ENCODE assay signal across 9 cellular contexts in the genomic region with DNA sequence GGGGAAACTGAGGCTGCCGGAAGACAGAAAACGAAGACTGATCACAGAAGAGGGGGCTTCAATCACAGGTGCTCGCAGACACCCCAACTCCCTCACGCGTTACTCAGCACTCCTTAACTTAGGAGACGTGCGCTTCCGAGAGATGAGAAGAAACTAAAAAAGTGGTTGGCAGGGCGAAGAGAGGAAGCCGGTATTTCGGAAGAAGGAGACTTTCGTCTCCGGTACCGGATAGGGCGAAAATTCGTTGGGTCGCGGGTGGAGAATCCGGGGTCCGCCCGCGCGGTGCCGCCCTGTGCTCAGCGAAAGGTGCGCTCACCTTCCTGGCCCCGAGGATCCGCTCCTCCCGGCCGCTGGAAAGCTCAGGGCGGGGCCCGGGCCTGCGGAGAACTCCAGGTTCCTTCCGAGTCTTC. TPM values are rescaled to one million over a fixed set of nuclear protein-coding genes. Genes with fewer than 3 reads are reported as not detected.
A peak's percentile ranks its signal among the peaks of the same experiment; 100 is the strongest.
DNase-seq lines count a peak whose midpoint lies in the region; ATAC-seq and TF ChIP-seq lines count a peak whose summit lies in the region.
"Had no signal": no experiment of that assay in that cellular context is flagged by ENCODE, and none has a peak within 500 bp of the region (broad histone marks: within the 10 kb centered on the region; RNA-seq: fewer than 3 reads in every experiment).

No MANE protein-coding gene starts in this region.

- H3K4me3 ChIP-seq in AG04450 (ENCODE audit: low read depth, low read length) (peak overlapping the region; percentile 98), LNCaP clone FGC (ENCODE audit: low read depth, low read length) (peak overlapping the region; percentile 48)
- no peak overlapping the region for H3K4me3 ChIP-seq in naive thymus-derived CD4-positive, alpha-beta T cell (ENCODE audit: low read length)

- TF ChIP-seq CTCF in AG04450 (IDR thresholded peaks at IDR 0.05; ENCODE audit: low read depth, low read length) = no peak
- TF ChIP-seq CTCF in LNCaP clone FGC (IDR thresholded peaks at IDR 0.05; ENCODE audit: control insufficient read depth, extremely low read depth, insufficient read depth) = no peak

- no peak overlapping the region for H3K27ac Mint-ChIP-seq in dendritic cell treated with granulocyte-macrophage colony-stimulating factor and Interleukin-4, amounts not matched to agents 40 ng/mL and 50 ng/mL, for 4 days
- peak overlapping the region in 1 of 9 donors; percentile 85 for H3K27ac Mint-ChIP-seq in naive thymus-derived CD4-positive, alpha-beta T cell

- no peaks in the 10 kb centered on the region for H3K36me3 ChIP-seq in naive thymus-derived CD4-positive, alpha-beta T cell (ENCODE audit: control insufficient read depth in 2 of 3, insufficient read depth in 3 of 3, low read length in 3 of 3)

- no peaks in the 10 kb centered on the region for H3K9me3 Mint-ChIP-seq in dendritic cell treated with granulocyte-macrophage colony-stimulating factor and Interleukin-4, amounts not matched to agents 40 ng/mL and 50 ng/mL, for 4 days
- peaks cover 0 to 4% (median 0%) of the 10 kb centered on the region in 11 donors for H3K9me3 Mint-ChIP-seq in naive thymus-derived CD4-positive, alpha-beta T cell

- peak overlapping the region; percentile 14 for H3K4me3 Mint-ChIP-seq in dendritic cell treated with granulocyte-macrophage colony-stimulating factor and Interleukin-4, amounts not matched to agents 40 ng/mL and 50 ng/mL, for 4 days
- peak overlapping the region; percentile 64 to 84 (median 78) for H3K4me3 Mint-ChIP-seq in naive thymus-derived CD4-positive, alpha-beta T cell

- CTCF ChIA-PET in AG04450 (lab: Charles Lee) = interaction anchor here (2.2 kb wide), 1 partner anchor 398 kb away, joined by 8 read pairs; no protein-coding TSS in a partner anchor
- CTCF ChIA-PET in naive thymus-derived CD4-positive, alpha-beta T cell (lab: Charles Lee) = no interaction called here

- no peak for DNase-seq in AG04450 (ENCODE audit: low read depth, low spot score)
- DNase-seq in LNCaP clone FGC (ENCODE audit: low read depth) = no peak
- DNase-seq in naive thymus-derived CD4-positive, alpha-beta T cell = no peak
- no peak for DNase-seq in stimulated activated CD8-positive, alpha-beta memory T cell treated with anti-CD3 and anti-CD28 coated beads, Interleukin-4, amount 100 ng/mL, for 48 hours
- no peak for DNase-seq in SK-N-DZ (ENCODE audit: low spot score)
- no peak for DNase-seq in amniotic stem cell (lab: John Stamatoyannopoulos, UW)
- no peak for DNase-seq in NCI-H2107 (lab: John Stamatoyannopoulos, UW)
- DNase-seq: stimulated activated CD4-positive, alpha-beta T cell treated with anti-CD3 and anti-CD28 coated beads, Interleukin-15, amount 100 ng/mL, for 24 hours had no signal

- peaks cover 83% of the 10 kb centered on the region for H3K27me3 Mint-ChIP-seq in dendritic cell treated with granulocyte-macrophage colony-stimulating factor and Interleukin-4, amounts not matched to agents 40 ng/mL and 50 ng/mL, for 4 days
- peaks cover 49 to 67% (median 56%) of the 10 kb centered on the region in 5 donors for H3K27me3 Mint-ChIP-seq in naive thymus-derived CD4-positive, alpha-beta T cell

- no peaks in the 10 kb centered on the region for H3K36me3 Mint-ChIP-seq in dendritic cell treated with granulocyte-macrophage colony-stimulating factor and Interleukin-4, amounts not matched to agents 40 ng/mL and 50 ng/mL, for 4 days (ENCODE audit: low read depth)
- peaks cover 0 to 3% (median 0%) of the 10 kb centered on the region in 5 donors for H3K36me3 Mint-ChIP-seq in naive thymus-derived CD4-positive, alpha-beta T cell

- peak overlapping the region; percentile 87 for H3K27ac ChIP-seq in AG04450 (ENCODE audit: low read depth, low read length)
- H3K27ac ChIP-seq in naive thymus-derived CD4-positive, alpha-beta T cell (ENCODE audit: low read depth, low read length) = no peak overlapping the region

- no peaks in the 10 kb centered on the region for H3K27me3 ChIP-seq in AG04450 (ENCODE audit: control insufficient read depth, insufficient read depth, low read length)
- H3K27me3 ChIP-seq in naive thymus-derived CD4-positive, alpha-beta T cell (ENCODE audit: control insufficient read depth in 2 of 2, insufficient read depth in 2 of 2, low read length in 2 of 2) = peaks cover 0 to 26% of the 10 kb centered on the region in 2 donors

- intact Hi-C loops in dendritic cell treated with granulocyte-macrophage colony-stimulating factor and Interleukin-4, amounts not matched to agents 40 ng/mL and 50 ng/mL, for 4 days (cut with micrococcal nuclease) = no loop called here
- intact Hi-C loops in naive thymus-derived CD4-positive, alpha-beta T cell (cut with micrococcal nuclease) = no loop called here

- H3K4me1 Mint-ChIP-seq in dendritic cell treated with granulocyte-macrophage colony-stimulating factor and Interleukin-4, amounts not matched to agents 40 ng/mL and 50 ng/mL, for 4 days (ENCODE audit: low read depth) = peaks cover 41% of the 10 kb centered on the region
- peaks cover 24 to 44% (median 40%) of the 10 kb centered on the region in 7 donors for H3K4me1 Mint-ChIP-seq in naive thymus-derived CD4-positive, alpha-beta T cell

- H3K9me3 ChIP-seq in AG04450 (ENCODE audit: control insufficient read depth, insufficient read depth, low read length) = no peaks in the 10 kb centered on the region; the same call in 1 of the 2 replicates
- no peaks in the 10 kb centered on the region for H3K9me3 ChIP-seq in naive thymus-derived CD4-positive, alpha-beta T cell (ENCODE audit: control insufficient read depth in 2 of 3, low read length in 3 of 3)

- H3K4me1 ChIP-seq in naive thymus-derived CD4-positive, alpha-beta T cell (ENCODE audit: control insufficient read depth in 2 of 2, insufficient read depth in 2 of 2, low read length in 2 of 2) = peaks cover 6 to 30% of the 10 kb centered on the region in 2 donors

- ATAC-seq in naive thymus-derived CD4-positive, alpha-beta T cell = no peak

- POLR2A ChIA-PET in AG04450 (lab: Yijun Ruan, JAX) = interaction anchor here (0.6 to 4.0 kb wide), 11 partner anchors 11 to 269 kb away, joined by 3 to 31 read pairs (median 7); no protein-coding TSS in a partner anchor
- POLR2A ChIA-PET in naive thymus-derived CD4-positive, alpha-beta T cell (lab: Charles Lee) = no interaction called here

RNA-seq across cellular contexts. Expression of gene TBX2, which starts 0.9 kb away (rescaled TPM):
- 18.3 and 22.0 TPM in 2 replicates for polyA plus RNA-seq in AG04450 (2011; rRNA removed)
- polyA minus RNA-seq in AG04450 (2011; rRNA and poly(A)+ RNA removed) = 36.1 and 52.1 TPM in 2 replicates
- total RNA-seq in naive thymus-derived CD4-positive, alpha-beta T cell = not detected
- polyA plus RNA-seq in naive thymus-derived CD4-positive, alpha-beta T cell = not detected
- polyA plus RNA-seq in SK-N-DZ (2014; cell fraction: cytosol; rRNA removed) = 153 and 188 TPM in 2 replicates
- 310 and 397 TPM in 2 replicates for polyA plus RNA-seq in SK-N-DZ (2014; cell fraction: nucleus; rRNA removed)

RNA-seq across cellular contexts. Expression of gene TBX4, which starts 53.5 kb away (rescaled TPM):
- 0.06 and 0.11 TPM in 2 replicates for polyA plus RNA-seq in AG04450 (2011; rRNA removed)
- polyA minus RNA-seq in AG04450 (2011; rRNA and poly(A)+ RNA removed) = not detected in 2 replicates
- total RNA-seq in naive thymus-derived CD4-positive, alpha-beta T cell = not detected
- not detected for polyA plus RNA-seq in naive thymus-derived CD4-positive, alpha-beta T cell
- 2.7 and 4.9 TPM in 2 replicates for polyA plus RNA-seq in SK-N-DZ (2014; cell fraction: cytosol; rRNA removed)
- polyA plus RNA-seq in SK-N-DZ (2014; cell fraction: nucleus; rRNA removed) = 1.9 and 5.6 TPM in 2 replicates

Comparison
In these comparisons a context has a peak if more than half of its experiments do, and no peak if none do; other contexts are left out.
1. RNA of gene TBX2, which starts 0.9 kb away (polyA plus RNA-seq): 18.3 to 22.0 TPM in AG04450; not detected in naive thymus-derived CD4-positive, alpha-beta T cell; every median in the first group is over 10 times any median in the second.